13 cellular contexts compared by ENCODE assay signal in the genomic region with DNA sequence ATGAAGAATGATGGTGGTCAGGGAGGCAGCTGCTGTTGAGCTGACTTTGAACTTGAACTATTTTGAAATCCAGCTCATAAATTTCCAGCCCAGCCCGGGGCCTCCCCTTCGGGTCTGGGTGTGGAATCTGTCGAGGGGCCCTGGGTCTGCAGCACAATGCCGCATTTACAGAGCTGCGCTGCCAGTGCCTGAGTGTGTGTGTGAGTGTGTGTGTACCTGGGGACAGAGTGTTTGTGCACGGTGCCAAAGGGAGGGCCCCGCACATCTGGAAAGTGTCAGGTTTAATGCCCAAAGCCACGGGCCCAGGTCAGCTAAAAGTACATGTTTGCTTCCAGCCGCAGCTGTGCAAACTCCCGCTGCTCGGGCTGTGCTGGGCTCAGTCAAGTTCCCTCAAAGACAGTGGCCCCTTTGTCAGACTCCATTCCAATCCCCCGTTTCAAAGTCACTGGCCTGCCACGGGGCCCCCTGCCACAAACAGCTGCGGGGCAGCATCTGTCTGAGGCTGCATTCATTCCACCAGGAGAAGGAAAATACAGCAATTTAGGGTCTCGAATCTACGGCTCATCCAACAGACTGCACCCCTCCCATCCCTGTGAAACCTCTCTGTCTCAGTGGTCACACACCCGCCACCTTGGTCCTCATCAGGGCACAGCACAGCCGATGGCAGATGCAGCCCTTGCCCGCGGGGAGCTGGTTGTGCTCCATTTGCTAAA. TPM values are rescaled to one million over a fixed set of nuclear protein-coding genes. Genes with fewer than 3 reads are reported as not detected.
DNase-seq lines count a peak whose midpoint lies in the region; ATAC-seq and TF ChIP-seq lines count a peak whose summit lies in the region.
"Had no signal": no experiment of that assay in that cellular context is flagged by ENCODE, and none has a peak within 500 bp of the region (broad histone marks: within the 10 kb centered on the region; RNA-seq: fewer than 3 reads in every experiment).

No MANE protein-coding gene starts in this region.

- H3K36me3 Mint-ChIP-seq in activated naive CD4-positive, alpha-beta T cell treated with anti-CD3 and anti-CD28 coated beads, Interleukin-2, amount 10 ng/mL, durations not matched to agents 7 days and 5 days, result no peaks in the 10 kb centered on the region
- H3K36me3 Mint-ChIP-seq in activated naive CD4-positive, alpha-beta T cell treated with anti-CD3 and anti-CD28 coated beads for 36 hours (ENCODE audit: low read depth), result no peaks in the 10 kb centered on the region

- no peaks in the 10 kb centered on the region for H3K9me3 ChIP-seq in mucosa of descending colon

- H3K4me1 ChIP-seq in mucosa of descending colon (ENCODE audit: low read depth), result peaks cover 3% of the 10 kb centered on the region

- peak overlapping the region; percentile 50 for H3K27ac ChIP-seq in caudate nucleus (ENCODE audit: low read depth, low read length)
- H3K27ac ChIP-seq: epithelial cell of prostate had no signal

- no peak overlapping the region for H3K27ac Mint-ChIP-seq in activated naive CD4-positive, alpha-beta T cell treated with anti-CD3 and anti-CD28 coated beads, Interleukin-2, amount 10 ng/mL, durations not matched to agents 7 days and 5 days
- H3K27ac Mint-ChIP-seq in activated naive CD4-positive, alpha-beta T cell treated with anti-CD3 and anti-CD28 coated beads for 36 hours, result no peak overlapping the region

- no peak overlapping the region for H3K4me3 Mint-ChIP-seq in activated naive CD4-positive, alpha-beta T cell treated with anti-CD3 and anti-CD28 coated beads, Interleukin-2, amount 10 ng/mL, durations not matched to agents 7 days and 5 days
- H3K4me3 Mint-ChIP-seq in activated naive CD4-positive, alpha-beta T cell treated with anti-CD3 and anti-CD28 coated beads for 36 hours, result no peak overlapping the region
- H3K4me3 Mint-ChIP-seq: central memory CD8-positive, alpha-beta T cell had no signal

- CTCF ChIA-PET in activated naive CD4-positive, alpha-beta T cell treated with anti-CD3 and anti-CD28 coated beads, Interleukin-2, amount 10 ng/mL, durations not matched to agents 7 days and 5 days (lab: Charles Lee), result no interaction called here
- CTCF ChIA-PET in activated naive CD4-positive, alpha-beta T cell treated with anti-CD3 and anti-CD28 coated beads for 36 hours (lab: Charles Lee), result no interaction called here

- DNase-seq in activated naive CD4-positive, alpha-beta T cell treated with anti-CD3 and anti-CD28 coated beads, Interleukin-2, amount 10 ng/mL, durations not matched to agents 7 days and 5 days, result peak; percentile 10
- no peak for DNase-seq in activated naive CD4-positive, alpha-beta T cell treated with anti-CD3 and anti-CD28 coated beads for 36 hours
- DNase-seq in caudate nucleus (lab: John Stamatoyannopoulos, UW), result peak in 33 of 61 donors; percentile 4 to 63 (median 31)
- DNase-seq in mucosa of descending colon, result peak in 1 of 3 donors; percentile 22
- DNase-seq in GM10266 (ENCODE audit: extremely low spot score), result no peak
- DNase-seq: activated naive CD4-positive, alpha-beta T cell treated with anti-CD3 and anti-CD28 coated beads, Interleukin-2, amount 50 U/mL, for 16 hours; COR-L47 had no signal

- intact Hi-C loops in activated naive CD4-positive, alpha-beta T cell treated with anti-CD3 and anti-CD28 coated beads for 36 hours (cut with micrococcal nuclease), result no loop called here
- intact Hi-C loops in mucosa of descending colon (cut with DNase I, micrococcal nuclease), result no loop called here

- H3K9me3 Mint-ChIP-seq in activated naive CD4-positive, alpha-beta T cell treated with anti-CD3 and anti-CD28 coated beads, Interleukin-2, amount 10 ng/mL, durations not matched to agents 7 days and 5 days, result no peaks in the 10 kb centered on the region
- no peaks in the 10 kb centered on the region for H3K9me3 Mint-ChIP-seq in activated naive CD4-positive, alpha-beta T cell treated with anti-CD3 and anti-CD28 coated beads for 36 hours
- H3K9me3 Mint-ChIP-seq: central memory CD8-positive, alpha-beta T cell had no signal

- H3K36me3 ChIP-seq in mucosa of descending colon (ENCODE audit: low read depth), result no peaks in the 10 kb centered on the region

- no peak overlapping the region for H3K4me3 ChIP-seq in mucosa of descending colon

- no peak for TF ChIP-seq CTCF in mucosa of descending colon (IDR thresholded peaks at IDR 0.05)
- no peak for TF ChIP-seq CTCF in GM10266 (IDR thresholded peaks at IDR 0.05; ENCODE audit: control insufficient read depth, insufficient read depth, low read depth, missing control alignments)

- peaks cover 44% of the 10 kb centered on the region for H3K27me3 Mint-ChIP-seq in activated naive CD4-positive, alpha-beta T cell treated with anti-CD3 and anti-CD28 coated beads, Interleukin-2, amount 10 ng/mL, durations not matched to agents 7 days and 5 days
- peaks cover 35% of the 10 kb centered on the region for H3K27me3 Mint-ChIP-seq in activated naive CD4-positive, alpha-beta T cell treated with anti-CD3 and anti-CD28 coated beads for 36 hours (ENCODE audit: low read depth)

- peaks cover 3% of the 10 kb centered on the region for H3K4me1 Mint-ChIP-seq in activated naive CD4-positive, alpha-beta T cell treated with anti-CD3 and anti-CD28 coated beads, Interleukin-2, amount 10 ng/mL, durations not matched to agents 7 days and 5 days
- H3K4me1 Mint-ChIP-seq in activated naive CD4-positive, alpha-beta T cell treated with anti-CD3 and anti-CD28 coated beads for 36 hours (ENCODE audit: low read depth), result peaks cover 5% of the 10 kb centered on the region
- H3K4me1 Mint-ChIP-seq: central memory CD8-positive, alpha-beta T cell had no signal

- ATAC-seq in mucosa of descending colon, result peak; percentile 63
- ATAC-seq in GM21737 (IDR thresholded peaks at IDR 0.05; ENCODE audit: unreplicated experiment), result no peak
- ATAC-seq in HG03108 (IDR thresholded peaks at IDR 0.05; ENCODE audit: unreplicated experiment), result no peak
- no peak for ATAC-seq in GM19351 (IDR thresholded peaks at IDR 0.05; ENCODE audit: unreplicated experiment)

RNA-seq across cellular contexts. Expression of a gene that starts 16.3 kb away (rescaled TPM):
- total RNA-seq in activated naive CD4-positive, alpha-beta T cell treated with anti-CD3 and anti-CD28 coated beads for 36 hours, result not detected
- total RNA-seq in mucosa of descending colon, result 10 to 100 TPM; 18.0 to 74.5 (median 36.0) TPM
- total RNA-seq: activated CD8-positive, alpha-beta memory T cell treated with anti-CD3 and anti-CD28 coated beads for 36 hours had no signal

Comparison
In these comparisons a context has a peak if more than half of its experiments do, and no peak if none do; other contexts are left out.
1. DNase-seq: peak in activated naive CD4-positive, alpha-beta T cell treated with anti-CD3 and anti-CD28 coated beads, Interleukin-2, amount 10 ng/mL, durations not matched to agents 7 days and 5 days (single experiment) and caudate nucleus (33 of 61); none in activated naive CD4-positive, alpha-beta T cell treated with anti-CD3 and anti-CD28 coated beads for 36 hours (single experiment) and GM10266 (single experiment).
2. RNA of a gene that starts 16.3 kb away (total RNA-seq): 18.0 to 74.5 TPM in mucosa of descending colon; not detected in activated naive CD4-positive, alpha-beta T cell treated with anti-CD3 and anti-CD28 coated beads for 36 hours; every median in the first group is over 10 times any median in the second.